In genomic region chr12:14430394-14430986, GRCh38 we compare ENCODE assay signal across 17 cellular contexts.
DNase-seq lines count a peak whose midpoint lies in the region; ATAC-seq and TF ChIP-seq lines count a peak whose summit lies in the region.
"Had no signal": no experiment of that assay in that cellular context is flagged by ENCODE, and none has a peak within 500 bp of the region (broad histone marks: within the 10 kb centered on the region; RNA-seq: fewer than 3 reads in every experiment).

No MANE protein-coding gene starts in this region.

- no peak for TF ChIP-seq CTCF in CD8-positive, alpha-beta T cell (IDR thresholded peaks at IDR 0.05)
- TF ChIP-seq CTCF in endodermal cell (conservative IDR thresholded peaks at IDR 0.05) = no peak

- H3K27me3 ChIP-seq in CD8-positive, alpha-beta T cell (ENCODE audit: insufficient read depth, low read length) = no peaks in the 10 kb centered on the region
- H3K27me3 ChIP-seq in endodermal cell (ENCODE audit: control insufficient read depth, insufficient read depth, low read length, poor library complexity, severe bottlenecking) = no peaks in the 10 kb centered on the region
- H3K27me3 ChIP-seq: SJCRH30 had no signal

- H3K4me3 Mint-ChIP-seq in CD8-positive, alpha-beta T cell = no peak overlapping the region
- no peak overlapping the region for H3K4me3 Mint-ChIP-seq in T-helper 17 cell
- H3K4me3 Mint-ChIP-seq in endodermal cell = no peak overlapping the region
- H3K4me3 Mint-ChIP-seq in stimulated activated effector memory CD8-positive, alpha-beta T cell treated with anti-CD3 and anti-CD28 coated beads, Interleukin-12 subunit alpha, Interleukin-12 subunit beta, amount 100 ng/mL, for 72 hours = no peak overlapping the region
- H3K4me3 Mint-ChIP-seq: GM23338 had no signal

- no peak for ATAC-seq in CD8-positive, alpha-beta T cell
- ATAC-seq in T-helper 17 cell (no peak), HG02852 (IDR thresholded peaks at IDR 0.05; ENCODE audit: unreplicated experiment) (no peak)
- ATAC-seq in stimulated activated effector memory CD8-positive, alpha-beta T cell treated with anti-CD3 and anti-CD28 coated beads, Interleukin-12 subunit alpha, Interleukin-12 subunit beta, amount 100 ng/mL, for 72 hours = no peak
- ATAC-seq: GM23338, HCT116 had no signal

- no peak overlapping the region for H3K27ac ChIP-seq in CD8-positive, alpha-beta T cell (ENCODE audit: low read depth, low read length)
- H3K27ac ChIP-seq in endodermal cell (ENCODE audit: low read depth, low read length) = no peak overlapping the region
- H3K27ac ChIP-seq: PC-9, SJCRH30 had no signal

- no peak for DNase-seq in CD8-positive, alpha-beta T cell
- DNase-seq in T-helper 17 cell (no peak), endodermal cell (no peak)
- DNase-seq in stimulated activated effector memory CD8-positive, alpha-beta T cell treated with anti-CD3 and anti-CD28 coated beads, Interleukin-12 subunit alpha, Interleukin-12 subunit beta, amount 100 ng/mL, for 72 hours (ENCODE audit: low spot score in 2 of 2) = no peak
- DNase-seq in stimulated activated naive CD4-positive, alpha-beta T cell treated with Interleukin-2 at 50 U/mL for 16 hours (lab: John Stamatoyannopoulos, UW) = no peak
- DNase-seq in stimulated activated CD4-positive, alpha-beta T cell treated with anti-CD3 and anti-CD28 coated beads, Interleukin-12 subunit alpha, Interleukin-12 subunit beta, amount 100 ng/mL, for 4 hours = no peak
- DNase-seq: ACHN, AML-193, DND-41, NCI-H187 treated with DMSO at 0.1 percent for 48 hours, NCI-H345, NCI-H526 treated with DMSO at 0.1 percent for 48 hours, PC-9, SJCRH30 had no signal

- H3K27ac Mint-ChIP-seq in CD8-positive, alpha-beta T cell = peak overlapping the region; percentile 73
- H3K27ac Mint-ChIP-seq in T-helper 17 cell = peak overlapping the region; percentile 68
- no peak overlapping the region for H3K27ac Mint-ChIP-seq in endodermal cell
- peak overlapping the region; percentile 32 for H3K27ac Mint-ChIP-seq in stimulated activated effector memory CD8-positive, alpha-beta T cell treated with anti-CD3 and anti-CD28 coated beads, Interleukin-12 subunit alpha, Interleukin-12 subunit beta, amount 100 ng/mL, for 72 hours
- H3K27ac Mint-ChIP-seq: GM23338 had no signal

- H3K4me3 ChIP-seq in CD8-positive, alpha-beta T cell (ENCODE audit: low read depth, low read length) = no peak overlapping the region
- peak overlapping the region; percentile 30 for H3K4me3 ChIP-seq in endodermal cell (ENCODE audit: low read length)
- H3K4me3 ChIP-seq: GM23338, PC-9, SJCRH30 had no signal

- POLR2A ChIA-PET in CD8-positive, alpha-beta T cell (lab: Charles Lee) = interaction anchor here (0.6 kb wide), 1 partner anchor 140 kb away, joined by 6 read pairs; no protein-coding TSS in a partner anchor

- 100% methylated on average over 2 of the region's 2 CpGs; no CpG with 5 or more reads in 1 of the 2 experiments for WGBS in endodermal cell (ENCODE audit: insufficient coverage in 1 of 2, insufficient read length in 1 of 2), 2 experiments

- H3K9me3 Mint-ChIP-seq in CD8-positive, alpha-beta T cell = peaks cover 8% of the 10 kb centered on the region
- H3K9me3 Mint-ChIP-seq in endodermal cell = peaks cover 10% of the 10 kb centered on the region
- H3K9me3 Mint-ChIP-seq in stimulated activated effector memory CD8-positive, alpha-beta T cell treated with anti-CD3 and anti-CD28 coated beads, Interleukin-12 subunit alpha, Interleukin-12 subunit beta, amount 100 ng/mL, for 72 hours = peaks cover 5% of the 10 kb centered on the region
- H3K9me3 Mint-ChIP-seq: GM23338 had no signal

- no peaks in the 10 kb centered on the region for H3K9me3 ChIP-seq in CD8-positive, alpha-beta T cell (ENCODE audit: low read length)
- H3K9me3 ChIP-seq in T-helper 17 cell (ENCODE audit: control insufficient read depth, low read length, poor library complexity, severe bottlenecking) = no peaks in the 10 kb centered on the region
- H3K9me3 ChIP-seq in endodermal cell (ENCODE audit: control insufficient read depth, low read length) = peaks cover 17% of the 10 kb centered on the region
- H3K9me3 ChIP-seq: SJCRH30 had no signal

- H3K27me3 Mint-ChIP-seq in CD8-positive, alpha-beta T cell (ENCODE audit: low read depth) = no peaks in the 10 kb centered on the region
- H3K27me3 Mint-ChIP-seq in T-helper 17 cell (no peaks in the 10 kb centered on the region), endodermal cell (ENCODE audit: insufficient read depth) (no peaks in the 10 kb centered on the region)

- H3K4me1 Mint-ChIP-seq in CD8-positive, alpha-beta T cell (ENCODE audit: low read depth) = peaks cover 79% of the 10 kb centered on the region
- H3K4me1 Mint-ChIP-seq in T-helper 17 cell (peaks cover 40% of the 10 kb centered on the region), endodermal cell (peaks cover 4% of the 10 kb centered on the region)
- H3K4me1 Mint-ChIP-seq in stimulated activated effector memory CD8-positive, alpha-beta T cell treated with anti-CD3 and anti-CD28 coated beads, Interleukin-12 subunit alpha, Interleukin-12 subunit beta, amount 100 ng/mL, for 72 hours = peaks cover 46% of the 10 kb centered on the region

- H3K36me3 ChIP-seq in CD8-positive, alpha-beta T cell (ENCODE audit: insufficient read depth, low read length) = peaks cover 7% of the 10 kb centered on the region
- H3K36me3 ChIP-seq in endodermal cell (ENCODE audit: control insufficient read depth, insufficient read depth, low read length) = peaks cover 65% of the 10 kb centered on the region

- CTCF ChIA-PET in CD8-positive, alpha-beta T cell (lab: Charles Lee) = interaction anchor here (0.6 kb wide), 1 partner anchor 191 kb away, joined by 3 read pairs; no protein-coding TSS in a partner anchor

- intact Hi-C loops in CD8-positive, alpha-beta T cell (cut with DNase I, micrococcal nuclease) = no loop called here

- no peak overlapping the region for H3K9ac ChIP-seq in endodermal cell (ENCODE audit: extremely low read depth, low read length, poor library complexity, severe bottlenecking)

- peaks cover 62% of the 10 kb centered on the region for H3K36me3 Mint-ChIP-seq in CD8-positive, alpha-beta T cell
- H3K36me3 Mint-ChIP-seq in T-helper 17 cell (ENCODE audit: low read depth) (peaks cover 18% of the 10 kb centered on the region), endodermal cell (ENCODE audit: low read depth) (peaks cover 65% of the 10 kb centered on the region)
- H3K36me3 Mint-ChIP-seq in stimulated activated effector memory CD8-positive, alpha-beta T cell treated with anti-CD3 and anti-CD28 coated beads, Interleukin-12 subunit alpha, Interleukin-12 subunit beta, amount 100 ng/mL, for 72 hours = peaks cover 88% of the 10 kb centered on the region

- peaks cover 36% of the 10 kb centered on the region for H3K4me1 ChIP-seq in CD8-positive, alpha-beta T cell (ENCODE audit: insufficient read depth, low read length)
- no peaks in the 10 kb centered on the region for H3K4me1 ChIP-seq in endodermal cell (ENCODE audit: control insufficient read depth, insufficient read depth, low read length)
- H3K4me1 ChIP-seq: SJCRH30 had no signal
